In genomic region chr7:1056785-1057410, GRCh38 we compare ENCODE assay signal across 15 cellular contexts. TPM values are rescaled to one million over a fixed set of nuclear protein-coding genes. Genes with fewer than 3 reads are reported as not detected.
"Had no signal": no experiment of that assay in that cellular context is flagged by ENCODE, and none has a peak within 500 bp of the region (broad histone marks: within the 10 kb centered on the region; RNA-seq: fewer than 3 reads in every experiment).

No MANE protein-coding gene starts in this region.

- H3K9me3 ChIP-seq: adrenal gland had no signal

- DNase-seq: activated CD4-positive, alpha-beta T cell treated with anti-CD3 and anti-CD28 coated beads, Interleukin-2, amount 50 U/mL, for 1 hour; activated CD8-positive, alpha-beta memory T cell treated with anti-CD3 and anti-CD28 coated beads, Interleukin-2, amount 50 U/mL, for 4 hours; activated naive CD4-positive, alpha-beta T cell treated with anti-CD3 and anti-CD28 coated beads, Interleukin-2, amount 50 U/mL, for 16 hours; activated T-cell treated with anti-CD3 and anti-CD28 coated beads, Interleukin-2, amount 50 U/mL, for 4 hours; adrenal gland; cerebellar nuclear complex; effector CD4-positive, alpha-beta T cell; occipital lobe; stimulated activated CD4-positive, alpha-beta T cell treated with anti-CD3 and anti-CD28 coated beads, Interleukin-2, amount 100 ng/mL, for 24 hours; stimulated activated naive CD8-positive, alpha-beta T cell treated with anti-CD3 and anti-CD28 coated beads, Interleukin-15, Interleukin-2, amounts not matched to agents 100 U/mL and 50 U/mL, for 24 hours had no signal

- H3K27ac Mint-ChIP-seq: mesothelial cell of epicardium, nephron, type B pancreatic cell had no signal

- H3K27ac ChIP-seq: adrenal gland had no signal

- ATAC-seq: activated T-cell treated with anti-CD3 and anti-CD28 coated beads, Interleukin-2, amount 50 U/mL, for 4 hours; SK-N-SH treated with all-trans-retinoic acid at 6 μM for 48 hours; stimulated activated naive CD8-positive, alpha-beta T cell treated with anti-CD3 and anti-CD28 coated beads, Interleukin-15, Interleukin-2, amounts not matched to agents 100 U/mL and 50 U/mL, for 24 hours had no signal

- H3K36me3 ChIP-seq: adrenal gland had no signal

- H3K27me3 ChIP-seq: adrenal gland had no signal

- H3K4me3 Mint-ChIP-seq: activated T-cell treated with anti-CD3 and anti-CD28 coated beads, Interleukin-2, amount 50 U/mL, for 4 hours; mesothelial cell of epicardium; nephron; type B pancreatic cell had no signal

- H3K9me3 Mint-ChIP-seq: activated T-cell treated with anti-CD3 and anti-CD28 coated beads, Interleukin-2, amount 50 U/mL, for 4 hours; mesothelial cell of epicardium; nephron; type B pancreatic cell had no signal

- H3K27me3 Mint-ChIP-seq: type B pancreatic cell had no signal

- H3K4me3 ChIP-seq: adrenal gland had no signal

RNA-seq across cellular contexts. Expression of gene GPER1, which starts 31.0 kb away (rescaled TPM):
- total RNA-seq: T-helper 1 cell treated with Interleukin-12 subunit alpha and Interleukin-12 subunit beta and Interleukin-4 antibody, amounts not matched to agents 30 ng/mL and 1 ng/mL, for 36 hours had no signal
